ENCODE assay signal across 1 cellular context in genomic region chr12:90004319-90005074, GRCh38.
TF ChIP-seq lines count a peak whose summit lies in the region.

No MANE protein-coding gene starts in this region.

TF ChIP-seq in WTC11, 78 proteins besides CTCF, POLR2A, EP300 and RAD21 (continued from another document):
- TF ChIP-seq ARID4B (CRISPR knock-in tag; IDR thresholded peaks at IDR 0.05; ENCODE audit: borderline replicate concordance) (no peak), STAT6 (CRISPR knock-in tag; conservative IDR thresholded peaks at IDR 0.05; ENCODE audit: low read depth) (no peak), ZNF263 (CRISPR knock-in tag; IDR thresholded peaks at IDR 0.05; ENCODE audit: low read depth) (no peak), ZNF671 (CRISPR knock-in tag; IDR thresholded peaks at IDR 0.05) (no peak), ZBTB21 (CRISPR knock-in tag; IDR thresholded peaks at IDR 0.05; ENCODE audit: borderline replicate concordance) (no peak), USF2 (CRISPR knock-in tag; IDR thresholded peaks at IDR 0.05) (no peak), ATF3 (CRISPR knock-in tag; conservative IDR thresholded peaks at IDR 0.05) (no peak)
